Comparison of ENCODE assay signal across 1 cellular context in the genomic region with DNA sequence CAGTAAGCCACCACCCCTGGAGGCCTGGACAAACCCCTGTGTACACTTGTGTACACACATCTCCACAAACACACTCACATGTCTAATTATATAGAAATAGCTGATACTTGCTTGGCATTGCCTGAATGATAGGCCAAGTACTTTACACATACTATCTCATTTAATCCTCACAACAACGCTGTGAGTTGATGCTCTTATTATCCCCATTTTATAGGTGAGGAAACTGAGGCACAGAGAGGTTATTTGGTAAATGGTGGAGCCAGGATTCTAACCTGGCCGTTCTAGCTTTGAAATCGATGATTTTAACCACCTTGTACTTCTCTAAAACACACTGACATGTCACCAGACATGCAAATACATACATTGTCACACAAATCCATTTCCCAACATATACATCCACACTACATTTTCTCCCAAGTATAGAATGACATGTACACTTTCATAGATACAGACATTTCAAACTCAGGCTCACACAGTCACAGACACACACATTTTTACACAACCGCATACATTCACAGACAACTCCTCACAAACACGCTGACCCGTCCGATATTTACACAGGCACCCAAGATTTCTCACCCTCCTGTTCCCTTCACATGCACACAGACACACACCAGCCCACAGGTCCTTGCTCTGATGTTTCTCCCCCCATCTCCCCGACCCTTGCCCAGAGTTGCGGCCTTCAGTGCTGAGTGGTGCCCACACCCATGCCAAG.
TF ChIP-seq lines count a peak whose summit lies in the region.

No MANE protein-coding gene starts in this region.

TF ChIP-seq in HepG2, 621 proteins besides CTCF, POLR2A, EP300 and RAD21:
- no peak for TF ChIP-seq ZBTB39 (CRISPR knock-in tag; IDR thresholded peaks at IDR 0.05)
- TF ChIP-seq ZNF629 (CRISPR knock-in tag; conservative IDR thresholded peaks at IDR 0.05): peak; percentile 52
